In genomic region chr12:109972821-109973220, GRCh38 we compare ENCODE assay signal across 1 cellular context.
TF ChIP-seq lines count a peak whose summit lies in the region.

No MANE protein-coding gene starts in this region.

TF ChIP-seq in HepG2, 621 proteins besides CTCF, POLR2A, EP300 and RAD21:
- no peak for TF ChIP-seq ZZZ3 (CRISPR knock-in tag; IDR thresholded peaks at IDR 0.05; ENCODE audit: borderline replicate concordance)
- TF ChIP-seq ZNF121 (CRISPR knock-in tag; IDR thresholded peaks at IDR 0.05), result peak; percentile 71
- no peak for TF ChIP-seq ZNF766 (CRISPR knock-in tag; IDR thresholded peaks at IDR 0.05; ENCODE audit: borderline replicate concordance)
- TF ChIP-seq NCOR1 (IDR thresholded peaks at IDR 0.05; ENCODE audit: borderline replicate concordance, low read length), result no peak
- TF ChIP-seq ZNF878 (CRISPR knock-in tag; IDR thresholded peaks at IDR 0.05), result no peak
